Comparison of ENCODE assay signal across 1 cellular context in genomic region chr6:159693128-159693893, GRCh38.
TF ChIP-seq lines count a peak whose summit lies in the region.

TSS of gene SOD2 (minus strand) at chr6:159693241. CDS start at chr6:159693167, 74 bp downstream.

TF ChIP-seq in GM12878, 131 proteins besides CTCF, POLR2A, EP300 and RAD21 (continued from another document and continues in another):
- no peak for TF ChIP-seq ZBTB11 (CRISPR knock-in tag; IDR thresholded peaks at IDR 0.05)
- no peak for TF ChIP-seq MEF2A (IDR thresholded peaks at IDR 0.05; ENCODE audit: insufficient read depth, low read depth, low read length)
- TF ChIP-seq EED (IDR thresholded peaks at IDR 0.05; ENCODE audit: low read depth) = no peak
- TF ChIP-seq CREB1 (IDR thresholded peaks at IDR 0.05; ENCODE audit: low read depth) = peak; percentile 16; the same call in 1 of the 2 replicates
- no peak for TF ChIP-seq PAX5 (IDR thresholded peaks at IDR 0.05; ENCODE audit: borderline replicate concordance, low read depth, low read length)
- TF ChIP-seq NR2C2 (IDR thresholded peaks at IDR 0.05; ENCODE audit: borderline replicate concordance, control insufficient read depth, insufficient read length, low read depth) = no peak
- TF ChIP-seq, protein P1, sequence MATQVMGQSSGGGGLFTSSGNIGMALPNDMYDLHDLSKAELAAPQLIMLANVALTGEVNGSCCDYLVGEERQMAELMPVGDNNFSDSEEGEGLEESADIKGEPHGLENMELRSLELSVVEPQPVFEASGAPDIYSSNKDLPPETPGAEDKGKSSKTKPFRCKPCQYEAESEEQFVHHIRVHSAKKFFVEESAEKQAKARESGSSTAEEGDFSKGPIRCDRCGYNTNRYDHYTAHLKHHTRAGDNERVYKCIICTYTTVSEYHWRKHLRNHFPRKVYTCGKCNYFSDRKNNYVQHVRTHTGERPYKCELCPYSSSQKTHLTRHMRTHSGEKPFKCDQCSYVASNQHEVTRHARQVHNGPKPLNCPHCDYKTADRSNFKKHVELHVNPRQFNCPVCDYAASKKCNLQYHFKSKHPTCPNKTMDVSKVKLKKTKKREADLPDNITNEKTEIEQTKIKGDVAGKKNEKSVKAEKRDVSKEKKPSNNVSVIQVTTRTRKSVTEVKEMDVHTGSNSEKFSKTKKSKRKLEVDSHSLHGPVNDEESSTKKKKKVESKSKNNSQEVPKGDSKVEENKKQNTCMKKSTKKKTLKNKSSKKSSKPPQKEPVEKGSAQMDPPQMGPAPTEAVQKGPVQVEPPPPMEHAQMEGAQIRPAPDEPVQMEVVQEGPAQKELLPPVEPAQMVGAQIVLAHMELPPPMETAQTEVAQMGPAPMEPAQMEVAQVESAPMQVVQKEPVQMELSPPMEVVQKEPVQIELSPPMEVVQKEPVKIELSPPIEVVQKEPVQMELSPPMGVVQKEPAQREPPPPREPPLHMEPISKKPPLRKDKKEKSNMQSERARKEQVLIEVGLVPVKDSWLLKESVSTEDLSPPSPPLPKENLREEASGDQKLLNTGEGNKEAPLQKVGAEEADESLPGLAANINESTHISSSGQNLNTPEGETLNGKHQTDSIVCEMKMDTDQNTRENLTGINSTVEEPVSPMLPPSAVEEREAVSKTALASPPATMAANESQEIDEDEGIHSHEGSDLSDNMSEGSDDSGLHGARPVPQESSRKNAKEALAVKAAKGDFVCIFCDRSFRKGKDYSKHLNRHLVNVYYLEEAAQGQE (IDR thresholded peaks at IDR 0.05; ENCODE audit: low read depth, low read length) = peak; percentile 26; the same call in 1 of the 2 replicates
- peak; percentile 68 for TF ChIP-seq SP1 (IDR thresholded peaks at IDR 0.05; ENCODE audit: low read depth, low read length)
- TF ChIP-seq MYC (IDR thresholded peaks at IDR 0.05; ENCODE audit: insufficient read depth, insufficient read length, insufficient replicate concordance, low read length, severe bottlenecking) = no peak
- no peak for TF ChIP-seq IKZF1 (conservative IDR thresholded peaks at IDR 0.05)
- no peak for TF ChIP-seq RCOR1 (conservative IDR thresholded peaks at IDR 0.05; ENCODE audit: low read depth, low read length)
- TF ChIP-seq YBX1 (IDR thresholded peaks at IDR 0.05) = no peak
- TF ChIP-seq MAX (IDR thresholded peaks at IDR 0.05; ENCODE audit: low read depth, low read length) = no peak; the same call in 1 of the 2 replicates
- peak; percentile 11; the same call in 1 of the 2 replicates for TF ChIP-seq MXI1 (IDR thresholded peaks at IDR 0.05; ENCODE audit: low read depth, low read length)
- no peak for TF ChIP-seq PAX8 (IDR thresholded peaks at IDR 0.05)
- TF ChIP-seq NR2C1 (IDR thresholded peaks at IDR 0.05) = peak; percentile 29; the same call in 1 of the 2 replicates
- TF ChIP-seq MTA3 (IDR thresholded peaks at IDR 0.05; ENCODE audit: borderline replicate concordance, low read length) = no peak; the same call in 1 of the 2 replicates
- 0 out of 2 replicates have a peak, but pooled peaks have one; percentile 42 for TF ChIP-seq SIN3A (IDR thresholded peaks at IDR 0.05; ENCODE audit: low read depth, low read length)
- TF ChIP-seq, protein P2, sequence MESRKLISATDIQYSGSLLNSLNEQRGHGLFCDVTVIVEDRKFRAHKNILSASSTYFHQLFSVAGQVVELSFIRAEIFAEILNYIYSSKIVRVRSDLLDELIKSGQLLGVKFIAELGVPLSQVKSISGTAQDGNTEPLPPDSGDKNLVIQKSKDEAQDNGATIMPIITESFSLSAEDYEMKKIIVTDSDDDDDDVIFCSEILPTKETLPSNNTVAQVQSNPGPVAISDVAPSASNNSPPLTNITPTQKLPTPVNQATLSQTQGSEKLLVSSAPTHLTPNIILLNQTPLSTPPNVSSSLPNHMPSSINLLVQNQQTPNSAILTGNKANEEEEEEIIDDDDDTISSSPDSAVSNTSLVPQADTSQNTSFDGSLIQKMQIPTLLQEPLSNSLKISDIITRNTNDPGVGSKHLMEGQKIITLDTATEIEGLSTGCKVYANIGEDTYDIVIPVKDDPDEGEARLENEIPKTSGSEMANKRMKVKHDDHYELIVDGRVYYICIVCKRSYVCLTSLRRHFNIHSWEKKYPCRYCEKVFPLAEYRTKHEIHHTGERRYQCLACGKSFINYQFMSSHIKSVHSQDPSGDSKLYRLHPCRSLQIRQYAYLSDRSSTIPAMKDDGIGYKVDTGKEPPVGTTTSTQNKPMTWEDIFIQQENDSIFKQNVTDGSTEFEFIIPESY (IDR thresholded peaks at IDR 0.05) = no peak
- TF ChIP-seq, protein P3, sequence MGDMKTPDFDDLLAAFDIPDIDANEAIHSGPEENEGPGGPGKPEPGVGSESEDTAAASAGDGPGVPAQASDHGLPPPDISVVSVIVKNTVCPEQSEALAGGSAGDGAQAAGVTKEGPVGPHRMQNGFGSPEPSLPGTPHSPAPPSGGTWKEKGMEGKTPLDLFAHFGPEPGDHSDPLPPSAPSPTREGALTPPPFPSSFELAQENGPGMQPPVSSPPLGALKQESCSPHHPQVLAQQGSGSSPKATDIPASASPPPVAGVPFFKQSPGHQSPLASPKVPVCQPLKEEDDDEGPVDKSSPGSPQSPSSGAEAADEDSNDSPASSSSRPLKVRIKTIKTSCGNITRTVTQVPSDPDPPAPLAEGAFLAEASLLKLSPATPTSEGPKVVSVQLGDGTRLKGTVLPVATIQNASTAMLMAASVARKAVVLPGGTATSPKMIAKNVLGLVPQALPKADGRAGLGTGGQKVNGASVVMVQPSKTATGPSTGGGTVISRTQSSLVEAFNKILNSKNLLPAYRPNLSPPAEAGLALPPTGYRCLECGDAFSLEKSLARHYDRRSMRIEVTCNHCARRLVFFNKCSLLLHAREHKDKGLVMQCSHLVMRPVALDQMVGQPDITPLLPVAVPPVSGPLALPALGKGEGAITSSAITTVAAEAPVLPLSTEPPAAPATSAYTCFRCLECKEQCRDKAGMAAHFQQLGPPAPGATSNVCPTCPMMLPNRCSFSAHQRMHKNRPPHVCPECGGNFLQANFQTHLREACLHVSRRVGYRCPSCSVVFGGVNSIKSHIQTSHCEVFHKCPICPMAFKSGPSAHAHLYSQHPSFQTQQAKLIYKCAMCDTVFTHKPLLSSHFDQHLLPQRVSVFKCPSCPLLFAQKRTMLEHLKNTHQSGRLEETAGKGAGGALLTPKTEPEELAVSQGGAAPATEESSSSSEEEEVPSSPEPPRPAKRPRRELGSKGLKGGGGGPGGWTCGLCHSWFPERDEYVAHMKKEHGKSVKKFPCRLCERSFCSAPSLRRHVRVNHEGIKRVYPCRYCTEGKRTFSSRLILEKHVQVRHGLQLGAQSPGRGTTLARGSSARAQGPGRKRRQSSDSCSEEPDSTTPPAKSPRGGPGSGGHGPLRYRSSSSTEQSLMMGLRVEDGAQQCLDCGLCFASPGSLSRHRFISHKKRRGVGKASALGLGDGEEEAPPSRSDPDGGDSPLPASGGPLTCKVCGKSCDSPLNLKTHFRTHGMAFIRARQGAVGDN (IDR thresholded peaks at IDR 0.05) = 0 out of 2 replicates have a peak, but pooled peaks have one; percentile 37
- no peak for TF ChIP-seq PBX3 (IDR thresholded peaks at IDR 0.05; ENCODE audit: insufficient replicate concordance, low read depth, low read length)
- no peak for TF ChIP-seq HDAC6 (IDR thresholded peaks at IDR 0.05; ENCODE audit: unreplicated experiment)
- no peak for TF ChIP-seq ZNF384 (IDR thresholded peaks at IDR 0.05; ENCODE audit: borderline replicate concordance, low read depth, low read length)
- TF ChIP-seq, protein P4, sequence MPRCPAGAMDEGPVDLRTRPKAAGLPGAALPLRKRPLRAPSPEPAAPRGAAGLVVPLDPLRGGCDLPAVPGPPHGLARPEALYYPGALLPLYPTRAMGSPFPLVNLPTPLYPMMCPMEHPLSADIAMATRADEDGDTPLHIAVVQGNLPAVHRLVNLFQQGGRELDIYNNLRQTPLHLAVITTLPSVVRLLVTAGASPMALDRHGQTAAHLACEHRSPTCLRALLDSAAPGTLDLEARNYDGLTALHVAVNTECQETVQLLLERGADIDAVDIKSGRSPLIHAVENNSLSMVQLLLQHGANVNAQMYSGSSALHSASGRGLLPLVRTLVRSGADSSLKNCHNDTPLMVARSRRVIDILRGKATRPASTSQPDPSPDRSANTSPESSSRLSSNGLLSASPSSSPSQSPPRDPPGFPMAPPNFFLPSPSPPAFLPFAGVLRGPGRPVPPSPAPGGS (IDR thresholded peaks at IDR 0.05; ENCODE audit: borderline replicate concordance, insufficient read depth, low read depth, low read length, poor library complexity, severe bottlenecking) = no peak
- TF ChIP-seq ASH2L (IDR thresholded peaks at IDR 0.05; ENCODE audit: borderline replicate concordance, low read depth) = no peak
- TF ChIP-seq TAF1 (IDR thresholded peaks at IDR 0.05; ENCODE audit: borderline replicate concordance, low read depth, low read length) = peak; percentile 63; the same call in 1 of the 2 replicates
- peak; percentile 74; the same call in 1 of the 2 replicates for TF ChIP-seq TCF12 (IDR thresholded peaks at IDR 0.05; ENCODE audit: low read depth, low read length)
- TF ChIP-seq RELA (IDR thresholded peaks at IDR 0.05; ENCODE audit: borderline replicate concordance, partially characterized antibody) = no peak
- TF ChIP-seq ZBTB4 (CRISPR knock-in tag; IDR thresholded peaks at IDR 0.05) = 0 out of 2 replicates have a peak, but pooled peaks have one; percentile 19
- TF ChIP-seq SKIL (IDR thresholded peaks at IDR 0.05; ENCODE audit: low read depth, poor library complexity, severe bottlenecking) = no peak
- no peak for TF ChIP-seq CBX5 (IDR thresholded peaks at IDR 0.05; ENCODE audit: low read depth)
- TF ChIP-seq JUND (IDR thresholded peaks at IDR 0.05; ENCODE audit: low read depth, low read length) = peak; percentile 98
- TF ChIP-seq ZNF274 (IDR thresholded peaks at IDR 0.05; ENCODE audit: insufficient read depth, insufficient read length) = no peak
